ENCODE assay signal across 8 cellular contexts in genomic region chr7:105389090-105389650, GRCh38. TPM values are rescaled to one million over a fixed set of nuclear protein-coding genes. Genes with fewer than 3 reads are reported as not detected.
DNase-seq lines count a peak whose midpoint lies in the region; ATAC-seq, FAIRE-seq and TF ChIP-seq lines count a peak whose summit lies in the region.

No MANE protein-coding gene starts in this region.

- H3K9ac ChIP-seq in HUES64 (ENCODE audit: low read depth, low read length) (peak overlapping the region; percentile 24), GM12878 (ENCODE audit: control insufficient read depth, insufficient read depth, low read length) (no peak overlapping the region)

- WGBS in HUES64: 5% methylated on average over 44 of the region's 44 CpGs
- 14% methylated on average over 10 of the region's 44 CpGs for WGBS in GM12878 (ENCODE audit: insufficient coverage, insufficient replicate concordance, low lambda C conversion rate, missing lambda C conversion rate)

- H3K36me3 ChIP-seq in HUES64 (ENCODE audit: insufficient read depth, low read length) (peaks cover 4% of the 10 kb centered on the region; the same call in 1 of the 2 replicates), RWPE2 (ENCODE audit: low read depth) (no peaks in the 10 kb centered on the region), GM12878 (ENCODE audit: control insufficient read depth in 2 of 2, insufficient read depth in 2 of 2, low read length in 1 of 2) (no peaks in the 10 kb centered on the region; a peak in 1 of 4 replicates), gastrocnemius medialis (no peaks in the 10 kb centered on the region)

- H2AFZ ChIP-seq in GM12878 (ENCODE audit: control insufficient read depth, low read depth, low read length): peak overlapping the region; percentile 83

- H3K4me3 ChIP-seq in HUES64 (ENCODE audit: low read length) (peak overlapping the region; percentile 57), RWPE2 (ENCODE audit: severe bottlenecking) (peak overlapping the region; percentile 80), GM12878 (peak overlapping the region; percentile 78), iPS-18c (ENCODE audit: insufficient read depth, low read depth, low read length) (peak overlapping the region; percentile 64), gastrocnemius medialis (peak overlapping the region; percentile 36 to 77 (median 66))

- H4K20me1 ChIP-seq in GM12878 (ENCODE audit: control insufficient read depth, insufficient read depth): no peaks in the 10 kb centered on the region

- BruUV-seq in GM12878 (replicated peaks; lab: Mats Ljungman, UMichigan): no TSS peak

- TF ChIP-seq RAD21 in GM12878 (IDR thresholded peaks at IDR 0.05; ENCODE audit: insufficient read depth, low read depth, low read length): no peak

- no peak for TF ChIP-seq POLR2A in GM12878 (IDR thresholded peaks at IDR 0.05; ENCODE audit: low read depth, low read length)
- TF ChIP-seq POLR2A in gastrocnemius medialis (IDR thresholded peaks at IDR 0.05): no peak

- DNase-seq in Caki2 (ENCODE audit: low read depth) (peak; percentile 64), RWPE2 (ENCODE audit: low spot score) (no peak), GM12878 (ENCODE audit: low read depth, low spot score) (no peak), gastrocnemius medialis (peak; percentile 3 to 39), hippocampal formation (lab: John Stamatoyannopoulos, UW) (no peak)

- H3K27me3 ChIP-seq in HUES64 (ENCODE audit: insufficient read depth, low read length) (no peaks in the 10 kb centered on the region), RWPE2 (ENCODE audit: insufficient read depth, poor library complexity, severe bottlenecking) (no peaks in the 10 kb centered on the region), GM12878 (replicated peaks in 1 of 2; ENCODE audit: control insufficient read depth in 2 of 2, insufficient read depth in 2 of 2, low read length in 1 of 2) (no peaks in the 10 kb centered on the region), gastrocnemius medialis (no peaks in the 10 kb centered on the region)

- H3K27ac ChIP-seq in HUES64 (ENCODE audit: low read depth, low read length): no peak overlapping the region
- H3K27ac ChIP-seq in RWPE2 (ENCODE audit: poor library complexity, severe bottlenecking): peak overlapping the region; percentile 52
- no peak overlapping the region for H3K27ac ChIP-seq in GM12878 (ENCODE audit: control insufficient read depth, insufficient read depth)
- peak overlapping the region in 3 of 4 donors; percentile 59 to 79 (median 73) for H3K27ac ChIP-seq in gastrocnemius medialis

- FAIRE-seq in GM12878 (lab: Jason Lieb, UNC): peak; percentile 89

- SMC1A ChIA-PET in GM12878 (lab: Charles Lee; ENCODE audit: uncharacterized antibody, unreplicated experiment): interaction anchor here (0.6 to 1.0 kb wide), 2 partner anchors 44 to 202 kb away, joined by 3 read pairs; no protein-coding TSS in a partner anchor

- ATAC-seq in GM21423 (IDR thresholded peaks at IDR 0.05; ENCODE audit: unreplicated experiment) (peak; percentile 32), RWPE2 (ENCODE audit: low read depth) (peak; percentile 66), GM12878 (peak; percentile 49), gastrocnemius medialis (peak; percentile 37 to 53)

- H3K9me3 ChIP-seq in HUES64 (ENCODE audit: insufficient read depth, low read depth, low read length) (no peaks in the 10 kb centered on the region), RWPE2 (ENCODE audit: severe bottlenecking) (no peaks in the 10 kb centered on the region), GM12878 (replicated peaks; ENCODE audit: control insufficient read depth, insufficient read depth, low read length) (no peaks in the 10 kb centered on the region), iPS-18c (ENCODE audit: control insufficient read depth, insufficient read depth, low read length) (peaks cover 2% of the 10 kb centered on the region), gastrocnemius medialis (no peaks in the 10 kb centered on the region)

- RAD21 ChIA-PET in GM12878 (lab: Charles Lee; ENCODE audit: unreplicated experiment): interaction anchor here (2.8 kb wide), 1 partner anchor 37 kb away, joined by 12 read pairs; no protein-coding TSS in a partner anchor

- POLR2A ChIA-PET in GM12878 (lab: Charles Lee): interaction anchor here (2.2 kb wide), 1 partner anchor 12 kb away, joined by 7 read pairs; no protein-coding TSS in a partner anchor

- intact Hi-C loops in GM12878 (cut with micrococcal nuclease; ENCODE audit: unreplicated experiment) (loop anchor here (5.0 kb wide), 1 partner anchor 37 kb away; no protein-coding TSS in a partner anchor), gastrocnemius medialis (cut with DNase I; ENCODE audit: low total_unique reads) (loop anchor here (2.0 to 5.0 kb wide), 4 partner anchors 52 to 406 kb away; partner anchors contain the start of gene PUS7)

- CTCF ChIA-PET in GM12878 (lab: Yijun Ruan, JAX): interaction anchor here (1.3 to 1.6 kb wide), 4 partner anchors 9 to 236 kb away, joined by 3 to 4 read pairs (median 3); no protein-coding TSS in a partner anchor

- H3K4me1 ChIP-seq in HUES64 (ENCODE audit: insufficient read depth, low read length): peaks cover 11% of the 10 kb centered on the region; the same call in 1 of the 2 replicates
- H3K4me1 ChIP-seq in RWPE2 (ENCODE audit: insufficient read depth, poor library complexity, severe bottlenecking): peaks cover 6% of the 10 kb centered on the region
- H3K4me1 ChIP-seq in GM12878 (ENCODE audit: control insufficient read depth, insufficient read depth, low read length): 0 out of 2 replicates have a peak, but pooled peaks cover 3% of the 10 kb centered on the region
- H3K4me1 ChIP-seq in gastrocnemius medialis: peaks cover 9 to 12% of the 10 kb centered on the region in 2 donors

- in situ Hi-C loops in Caki2 (cut with HindIII; ENCODE audit: low pct_unique_long_range_greater_than_20kb, low sequenced_read_pairs): no loop called here
- in situ Hi-C loops in GM12878 (cut with MboI): no loop called here
- in situ Hi-C loops in gastrocnemius medialis (cut with MboI; ENCODE audit: low sequenced_read_pairs in 4 of 4): no loop called here

- peaks cover 16% of the 10 kb centered on the region for H3K79me2 ChIP-seq in GM12878 (ENCODE audit: control insufficient read depth, insufficient read depth, low read length)

- no peak for TF ChIP-seq CTCF in RWPE2 (IDR thresholded peaks at IDR 0.05; ENCODE audit: poor library complexity, severe bottlenecking)
- TF ChIP-seq CTCF in GM12878 (IDR thresholded peaks at IDR 0.05 in 2 of 3, conservative IDR thresholded peaks at IDR 0.05 in 1 of 3; ENCODE audit: control insufficient read depth in 2 of 3, extremely low read depth in 1 of 3, insufficient read depth in 1 of 3, low read depth in 3 of 3, low read length in 3 of 3): no peak
- TF ChIP-seq CTCF in gastrocnemius medialis (IDR thresholded peaks at IDR 0.05 in 4 of 5, conservative IDR thresholded peaks at IDR 0.05 in 1 of 5): no peak

- peak overlapping the region; percentile 26; the same call in 1 of the 2 replicates for H3K4me2 ChIP-seq in GM12878 (ENCODE audit: control insufficient read depth, insufficient read depth)

- TF ChIP-seq EP300 in GM12878 (IDR thresholded peaks at IDR 0.05; ENCODE audit: borderline replicate concordance in 1 of 2, control insufficient read depth in 1 of 2, low read depth in 2 of 2, low read length in 2 of 2): no peak

TF ChIP-seq in GM12878, 131 proteins besides CTCF, POLR2A, EP300 and RAD21:
- TF ChIP-seq BACH1 (IDR thresholded peaks at IDR 0.05; ENCODE audit: borderline replicate concordance) (0 out of 2 replicates have a peak, but pooled peaks have one; percentile 15), EED (IDR thresholded peaks at IDR 0.05; ENCODE audit: low read depth) (0 out of 2 replicates have a peak, but pooled peaks have one; percentile 24), IKZF1 (conservative IDR thresholded peaks at IDR 0.05) (peak; percentile 47), BMI1 (IDR thresholded peaks at IDR 0.05; ENCODE audit: borderline replicate concordance) (no peak)

RNA-seq across cellular contexts. Expression of gene SRPK2, which starts 0.4 kb away (rescaled TPM):
- total RNA-seq in Caki2 (2014; rRNA removed; shearing (Covaris generic); ENCODE audit: low replicate concordance): 20.6 and 27.6 TPM in 2 replicates
- 32.5 TPM for polyA plus RNA-seq in HUES64 (2013, experiment 1 of 2)
- polyA plus RNA-seq in HUES64 (2013, experiment 2 of 2): 38.2 TPM
- total RNA-seq in GM12878 (2013; cell fraction: nucleolus; rRNA removed): 88.2 and 88.5 TPM in 2 replicates
- 23.3 and 26.5 TPM in 2 replicates for total RNA-seq in GM12878 (2014; rRNA removed)
- total RNA-seq in GM12878 (2014; rRNA removed; fragmentation: Illumina TruSeq; extraction: Trizol): 26.6 and 26.7 TPM in 2 replicates
- 30.2 and 32.8 TPM in 2 replicates for total RNA-seq in GM12878 (2021)
- polyA plus RNA-seq in GM12878 (2011; ENCODE audit: low read depth): 13.9 TPM
- polyA plus RNA-seq in GM12878 (2011; rRNA removed): 20.4 and 26.5 TPM in 2 replicates
- polyA plus RNA-seq in GM12878 (2011; cell fraction: cytosol; rRNA removed): 8.8 and 12.5 TPM in 2 replicates
- 12.7 and 18.8 TPM in 2 replicates for polyA plus RNA-seq in GM12878 (2011; cell fraction: nucleus; rRNA removed)
- polyA plus RNA-seq in GM12878 (2012): 16.8 and 19.6 TPM in 2 replicates
- 25.4 and 25.7 TPM in 2 replicates for polyA plus RNA-seq in GM12878 (2014; fragmentation: Illumina TruSeq; extraction: Trizol)
- 10 to 100 TPM; 14.2 to 21.5 TPM for polyA plus RNA-seq in GM12878 (2014; fragmentation: Nextera tagmentation; extraction: Ambion mirVana)
- polyA plus RNA-seq in GM12878 (2014; rRNA removed): 12.4 and 13.2 TPM in 2 replicates
- polyA plus RNA-seq in GM12878 (2016; fragmentation: Nextera tagmentation; extraction: Ambion mirVana): 10 to 100 TPM; 25.7 to 28.6 TPM
- polyA minus RNA-seq in GM12878 (2011; rRNA and poly(A)+ RNA removed): 22.7 and 27.8 TPM in 2 replicates
- polyA minus RNA-seq in GM12878 (2011; cell fraction: cytosol; rRNA and poly(A)+ RNA removed): 6.7 and 7.4 TPM in 2 replicates
- polyA minus RNA-seq in GM12878 (2011; cell fraction: nucleus; rRNA and poly(A)+ RNA removed): 19.2 and 25.5 TPM in 2 replicates
- total RNA-seq in gastrocnemius medialis: 10 to 100 TPM; 18.1 to 49.0 (median 21.3) TPM

Comparison
In these comparisons a context has a peak if more than half of its experiments do, and no peak if none do; other contexts are left out.
1. DNase-seq: peak in Caki2 (single experiment) and gastrocnemius medialis (2 of 2); none in RWPE2 (single experiment), GM12878 (single experiment) and hippocampal formation (0 of 2).
2. H3K27ac ChIP-seq: peak in RWPE2 (single experiment) and gastrocnemius medialis (3 of 4); none in HUES64 (single experiment) and GM12878 (single experiment).
3. Peak in every context shown above with its lines, with median percentiles within 50 percentile points of each other: ATAC-seq and H3K4me3 ChIP-seq.